12 cellular contexts compared by ENCODE assay signal in the genomic region with DNA sequence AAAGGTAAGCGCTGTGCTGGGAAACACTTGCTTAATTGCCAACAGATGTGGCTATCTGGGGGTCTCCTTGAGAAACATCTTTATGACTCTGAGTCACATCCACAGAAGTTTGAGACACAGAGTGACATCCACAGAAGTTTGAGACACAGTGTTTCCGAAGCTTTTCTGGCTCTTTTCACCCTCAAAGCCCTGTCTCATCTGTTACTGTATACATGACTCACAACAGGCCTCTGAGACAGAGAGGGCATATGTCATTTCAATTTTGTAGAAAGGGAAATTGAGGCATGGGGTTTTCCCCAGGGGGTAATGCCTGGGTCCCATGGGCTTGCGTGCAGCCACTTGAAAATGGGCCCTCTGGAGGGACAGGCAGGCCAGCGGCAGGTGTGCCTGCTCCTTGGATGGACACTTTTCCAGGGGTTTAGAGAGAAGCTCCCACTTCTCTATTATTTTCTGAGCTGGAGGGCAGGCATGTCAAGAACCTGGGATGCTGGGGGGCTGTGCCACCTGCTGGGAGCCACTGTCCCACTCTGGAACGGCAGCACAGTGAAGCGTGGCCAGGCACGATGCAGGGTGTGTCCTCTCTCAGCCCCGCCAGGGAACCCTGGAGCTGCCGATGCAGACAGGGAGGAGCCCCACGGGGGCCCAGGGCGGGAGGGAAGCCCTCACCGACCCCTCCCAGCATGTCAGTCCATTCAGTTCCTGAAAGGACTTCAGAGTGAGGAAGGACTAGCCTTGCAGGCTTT.
A peak's percentile ranks its signal among the peaks of the same experiment; 100 is the strongest.
DNase-seq lines count a peak whose midpoint lies in the region; ATAC-seq and TF ChIP-seq lines count a peak whose summit lies in the region.
"Had no signal": no experiment of that assay in that cellular context is flagged by ENCODE, and none has a peak within 500 bp of the region (broad histone marks: within the 10 kb centered on the region; RNA-seq: fewer than 3 reads in every experiment).

No MANE protein-coding gene starts in this region.

- no peaks in the 10 kb centered on the region for H3K27me3 ChIP-seq in tibial nerve
- H3K27me3 ChIP-seq: body of pancreas had no signal

- no peaks in the 10 kb centered on the region for H3K4me1 ChIP-seq in tibial nerve
- H3K4me1 ChIP-seq: body of pancreas had no signal

- no peak overlapping the region for H3K27ac ChIP-seq in coronary artery
- no peak overlapping the region for H3K27ac ChIP-seq in tibial nerve
- H3K27ac ChIP-seq: body of pancreas had no signal

- H3K4me3 ChIP-seq in coronary artery (no peak overlapping the region), tibial nerve (no peak overlapping the region)
- H3K4me3 ChIP-seq: body of pancreas had no signal

- TF ChIP-seq POLR2A in tibial nerve (IDR thresholded peaks at IDR 0.05) = no peak

- ATAC-seq in activated T-cell treated with anti-CD3 and anti-CD28 coated beads, Interleukin-2, amount 50 U/mL, for 72 hours (replicated peaks in 1 of 2) = peak; percentile 84 to 86
- peak; percentile 61 for ATAC-seq in stimulated activated naive CD8-positive, alpha-beta T cell treated with anti-CD3 and anti-CD28 coated beads, Interleukin-15, Interleukin-2, amounts not matched to agents 100 U/mL and 50 U/mL, for 24 hours
- no peak for ATAC-seq in HG02571 (IDR thresholded peaks at IDR 0.05; ENCODE audit: unreplicated experiment)
- ATAC-seq: body of pancreas had no signal

- no peak overlapping the region for H3K27ac Mint-ChIP-seq in activated T-cell treated with anti-CD3 and anti-CD28 coated beads, Interleukin-2, amount 50 U/mL, for 72 hours
- H3K27ac Mint-ChIP-seq: mesothelial cell of epicardium had no signal

- no peaks in the 10 kb centered on the region for H3K9me3 ChIP-seq in tibial nerve
- H3K9me3 ChIP-seq: body of pancreas had no signal

- DNase-seq in activated T-cell treated with anti-CD3 and anti-CD28 coated beads, Interleukin-2, amount 50 U/mL, for 72 hours = no peak
- no peak for DNase-seq in activated T-cell treated with anti-CD3 and anti-CD28 coated beads, Interleukin-2, amount 50 U/mL, for 1 hour
- DNase-seq in NCI-H69 (lab: John Stamatoyannopoulos, UW) = peak; percentile 36
- peak; percentile 38 for DNase-seq in coronary artery (ENCODE audit: low spot score)
- DNase-seq in stimulated activated naive CD8-positive, alpha-beta T cell treated with anti-CD3 and anti-CD28 coated beads, Interleukin-15, Interleukin-2, amounts not matched to agents 100 U/mL and 50 U/mL, for 24 hours = no peak
- DNase-seq in mesenteric fat pad (ENCODE audit: low spot score) = no peak
- no peak for DNase-seq in tibial nerve (ENCODE audit: low spot score in 2 of 2)
- DNase-seq: activated effector memory CD4-positive, alpha-beta T cell treated with anti-CD3 and anti-CD28 coated beads, Interleukin-2, amount 50 U/mL, for 16 hours; NCI-H2107 had no signal

- no peak overlapping the region for H3K4me3 Mint-ChIP-seq in activated T-cell treated with anti-CD3 and anti-CD28 coated beads, Interleukin-2, amount 50 U/mL, for 72 hours
- H3K4me3 Mint-ChIP-seq: mesothelial cell of epicardium had no signal

- TF ChIP-seq CTCF in coronary artery (IDR thresholded peaks at IDR 0.05) (no peak), tibial nerve (IDR thresholded peaks at IDR 0.05) (no peak)

- peaks cover 13% of the 10 kb centered on the region for H3K4me1 Mint-ChIP-seq in activated T-cell treated with anti-CD3 and anti-CD28 coated beads, Interleukin-2, amount 50 U/mL, for 72 hours (ENCODE audit: low read depth)

- H3K27me3 Mint-ChIP-seq in activated T-cell treated with anti-CD3 and anti-CD28 coated beads, Interleukin-2, amount 50 U/mL, for 72 hours (ENCODE audit: low read depth) = no peaks in the 10 kb centered on the region

- peaks cover 2% of the 10 kb centered on the region in 2 donors for H3K9me3 Mint-ChIP-seq in activated T-cell treated with anti-CD3 and anti-CD28 coated beads, Interleukin-2, amount 50 U/mL, for 72 hours
- H3K9me3 Mint-ChIP-seq: mesothelial cell of epicardium had no signal

- WGBS in tibial nerve, 2 donors = 57 to 61% methylated on average over 8 to 12 of the region's 12 CpGs

- no peak for TF ChIP-seq EP300 in tibial nerve (IDR thresholded peaks at IDR 0.05)

- H3K36me3 ChIP-seq in tibial nerve = peaks cover 0 to 33% (median 0%) of the 10 kb centered on the region in 3 donors

- peaks cover 0 to 2% of the 10 kb centered on the region in 2 donors for H3K36me3 Mint-ChIP-seq in activated T-cell treated with anti-CD3 and anti-CD28 coated beads, Interleukin-2, amount 50 U/mL, for 72 hours (ENCODE audit: insufficient read depth in 2 of 2)

Comparison
In these comparisons a context has a peak if more than half of its experiments do, and no peak if none do; other contexts are left out.
1. DNase-seq: peak in NCI-H69 (single experiment) and coronary artery (single experiment); none in activated T-cell treated with anti-CD3 and anti-CD28 coated beads, Interleukin-2, amount 50 U/mL, for 72 hours (0 of 2), activated T-cell treated with anti-CD3 and anti-CD28 coated beads, Interleukin-2, amount 50 U/mL, for 1 hour (single experiment), stimulated activated naive CD8-positive, alpha-beta T cell treated with anti-CD3 and anti-CD28 coated beads, Interleukin-15, Interleukin-2, amounts not matched to agents 100 U/mL and 50 U/mL, for 24 hours (single experiment), mesenteric fat pad (single experiment) and tibial nerve (0 of 2).